Comparison of ENCODE assay signal across 17 cellular contexts in the genomic region with DNA sequence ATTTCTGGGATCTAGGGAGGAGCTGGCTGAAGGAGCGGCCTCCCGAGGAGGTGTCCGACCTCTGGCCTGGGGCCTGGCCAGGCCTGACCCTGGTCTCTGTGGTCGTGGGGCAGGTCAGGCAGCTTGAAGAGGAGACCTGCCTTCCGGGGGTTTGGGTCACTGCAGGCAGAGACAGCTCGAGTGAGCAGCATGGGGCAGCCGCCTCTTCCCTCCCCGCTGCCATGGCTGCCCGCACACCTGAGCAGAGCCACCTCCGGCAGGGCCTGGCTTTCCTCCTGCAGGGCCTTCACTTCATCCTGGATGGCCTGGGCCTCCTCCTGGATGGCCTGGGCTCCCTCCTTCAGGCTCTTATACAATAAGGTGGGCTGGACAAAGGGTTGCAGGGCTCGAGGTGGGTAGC. TPM values are rescaled to one million over a fixed set of nuclear protein-coding genes. Genes with fewer than 3 reads are reported as not detected.
DNase-seq lines count a peak whose midpoint lies in the region; ATAC-seq and TF ChIP-seq lines count a peak whose summit lies in the region.
"Had no signal": no experiment of that assay in that cellular context is flagged by ENCODE, and none has a peak within 500 bp of the region (broad histone marks: within the 10 kb centered on the region; RNA-seq: fewer than 3 reads in every experiment).

No MANE protein-coding gene starts in this region.

- no peaks in the 10 kb centered on the region for H4K20me1 ChIP-seq in GM23338 (replicated peaks; ENCODE audit: insufficient read depth)

- in situ Hi-C loops in HAP-1 (cut with MboI; ENCODE audit: low sequenced_read_pairs): no loop called here

- H3K4me3 ChIP-seq in GM23338 (no peak overlapping the region), HUES6 (ENCODE audit: low read depth, low read length) (peak overlapping the region; percentile 24; the same call in 1 of the 2 replicates), WERI-Rb-1 (ENCODE audit: low read depth, low read length) (no peak overlapping the region), HAP-1 (no peak overlapping the region)

- H3K27me3 ChIP-seq in GM23338 (ENCODE audit: insufficient read depth) (no peaks in the 10 kb centered on the region), HUES6 (ENCODE audit: control insufficient read depth, insufficient read depth, low read length) (no peaks in the 10 kb centered on the region), WERI-Rb-1 (ENCODE audit: insufficient read depth, low read depth, severe bottlenecking) (no peaks in the 10 kb centered on the region), HAP-1 (ENCODE audit: low read depth) (no peaks in the 10 kb centered on the region)

- H3K36me3 ChIP-seq in GM23338 (ENCODE audit: insufficient read depth): no peaks in the 10 kb centered on the region
- H3K36me3 ChIP-seq in HUES6 (ENCODE audit: control insufficient read depth, insufficient read depth, low read length): no peaks in the 10 kb centered on the region
- no peaks in the 10 kb centered on the region for H3K36me3 ChIP-seq in WERI-Rb-1
- no peaks in the 10 kb centered on the region for H3K36me3 ChIP-seq in HAP-1 (replicated peaks)

- H3K27ac ChIP-seq in GM23338 (ENCODE audit: low read depth) (no peak overlapping the region; the same call in 1 of the 2 replicates), HUES6 (ENCODE audit: low read depth, low read length) (peak overlapping the region; percentile 71), WERI-Rb-1 (peak overlapping the region; percentile 76)
- H3K27ac ChIP-seq: HL-60, KMS-11 had no signal

- no peaks in the 10 kb centered on the region for H3K9me3 ChIP-seq in HUES6 (ENCODE audit: control insufficient read depth, insufficient read depth, low read depth, low read length)
- no peaks in the 10 kb centered on the region for H3K9me3 ChIP-seq in WERI-Rb-1 (ENCODE audit: severe bottlenecking)
- no peaks in the 10 kb centered on the region for H3K9me3 ChIP-seq in HAP-1

- H3K4me1 ChIP-seq in GM23338 (ENCODE audit: insufficient read depth) (peaks cover 13% of the 10 kb centered on the region), HUES6 (ENCODE audit: control insufficient read depth, insufficient read depth, low read length) (peaks cover 16% of the 10 kb centered on the region), HAP-1 (no peaks in the 10 kb centered on the region)

- peak; percentile 25 for ATAC-seq in GM23338
- ATAC-seq: HCT116 had no signal

- no peaks in the 10 kb centered on the region for H3K9me3 Mint-ChIP-seq in GM23338
- H3K9me3 Mint-ChIP-seq: CD4-positive, CD25-positive, alpha-beta regulatory T cell; T-helper 1 cell treated with Interleukin-12 subunit alpha and Interleukin-12 subunit beta and Interleukin-4 antibody, amounts not matched to agents 30 μg/mL and 1 μg/mL, for 36 hours had no signal

- no peaks in the 10 kb centered on the region for H3K79me2 ChIP-seq in GM23338 (replicated peaks; ENCODE audit: insufficient read depth)

- H3F3A ChIP-seq in GM23338 (replicated peaks; ENCODE audit: low read depth): no peaks in the 10 kb centered on the region

- peaks cover 32% of the 10 kb centered on the region for H3K4me1 Mint-ChIP-seq in GM23338
- H3K4me1 Mint-ChIP-seq: CD4-positive, CD25-positive, alpha-beta regulatory T cell had no signal

- H3K36me3 Mint-ChIP-seq in GM23338 (ENCODE audit: low read depth): no peaks in the 10 kb centered on the region
- H3K36me3 Mint-ChIP-seq: CD4-positive, CD25-positive, alpha-beta regulatory T cell had no signal

- H3K27me3 Mint-ChIP-seq in GM23338 (ENCODE audit: insufficient read depth, low read depth, poor library complexity): peaks cover 2% of the 10 kb centered on the region

- H3K4me2 ChIP-seq in GM23338: peak overlapping the region; percentile 62; the same call in 1 of the 2 replicates
- H3K4me2 ChIP-seq: KMS-11 had no signal

- DNase-seq in GM23338 (ENCODE audit: low spot score) (no peak), WERI-Rb-1 (no peak), left kidney (ENCODE audit: low read depth, low spot score) (peak; percentile 21), HAP-1 (ENCODE audit: low spot score in 2 of 2) (no peak), NK-92 (lab: John Stamatoyannopoulos, UW; ENCODE audit: unreplicated experiment) (no peak), superior temporal gyrus (ENCODE audit: extremely low spot score) (no peak)
- DNase-seq: ACHN; CD4-positive, CD25-positive, alpha-beta regulatory T cell; EL; NCI-H1092; NCI-H1694 treated with DMSO at 0.1 percent for 48 hours; SHP77 treated with DMSO at 0.1 percent for 48 hours had no signal

- no peaks in the 10 kb centered on the region for H3K9me2 ChIP-seq in GM23338 (ENCODE audit: insufficient read depth)

- peak overlapping the region; percentile 89; the same call in 1 of the 2 replicates for H2AFZ ChIP-seq in GM23338

- H3K4me3 Mint-ChIP-seq in GM23338: peak overlapping the region; percentile 60
- H3K4me3 Mint-ChIP-seq: CD4-positive, CD25-positive, alpha-beta regulatory T cell; T-helper 1 cell treated with Interleukin-12 subunit alpha and Interleukin-12 subunit beta and Interleukin-4 antibody, amounts not matched to agents 30 μg/mL and 1 μg/mL, for 36 hours had no signal

- TF ChIP-seq CTCF in GM23338 (conservative IDR thresholded peaks at IDR 0.05; ENCODE audit: low read depth in 2 of 2) (no peak), WERI-Rb-1 (IDR thresholded peaks at IDR 0.05; ENCODE audit: low read depth, low read length) (no peak)

- H3K9ac ChIP-seq in HUES6 (ENCODE audit: low read length): no peak overlapping the region
- H3K9ac ChIP-seq: KMS-11 had no signal

- peak overlapping the region; percentile 93 for H3K27ac Mint-ChIP-seq in GM23338
- H3K27ac Mint-ChIP-seq: CD4-positive, CD25-positive, alpha-beta regulatory T cell; T-helper 1 cell treated with Interleukin-12 subunit alpha and Interleukin-12 subunit beta and Interleukin-4 antibody, amounts not matched to agents 30 μg/mL and 1 μg/mL, for 36 hours had no signal

TF ChIP-seq in GM23338, 12 proteins besides CTCF, POLR2A, EP300 and RAD21:
- TF ChIP-seq, protein P1, sequence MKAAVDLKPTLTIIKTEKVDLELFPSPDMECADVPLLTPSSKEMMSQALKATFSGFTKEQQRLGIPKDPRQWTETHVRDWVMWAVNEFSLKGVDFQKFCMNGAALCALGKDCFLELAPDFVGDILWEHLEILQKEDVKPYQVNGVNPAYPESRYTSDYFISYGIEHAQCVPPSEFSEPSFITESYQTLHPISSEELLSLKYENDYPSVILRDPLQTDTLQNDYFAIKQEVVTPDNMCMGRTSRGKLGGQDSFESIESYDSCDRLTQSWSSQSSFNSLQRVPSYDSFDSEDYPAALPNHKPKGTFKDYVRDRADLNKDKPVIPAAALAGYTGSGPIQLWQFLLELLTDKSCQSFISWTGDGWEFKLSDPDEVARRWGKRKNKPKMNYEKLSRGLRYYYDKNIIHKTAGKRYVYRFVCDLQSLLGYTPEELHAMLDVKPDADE (IDR thresholded peaks at IDR 0.05): no peak
- no peak for TF ChIP-seq EZH2phosphoT487 (IDR thresholded peaks at IDR 0.05; ENCODE audit: unreplicated experiment)
- TF ChIP-seq EZH2 (IDR thresholded peaks at IDR 0.05; ENCODE audit: low read depth, unreplicated experiment): no peak
- TF ChIP-seq ZNF331 (CRISPR knock-in tag; IDR thresholded peaks at IDR 0.05; ENCODE audit: low read depth): no peak
- TF ChIP-seq ZNF114 (CRISPR knock-in tag; IDR thresholded peaks at IDR 0.05): no peak
- TF ChIP-seq NANOG (IDR thresholded peaks at IDR 0.05; ENCODE audit: borderline replicate concordance): no peak
- TF ChIP-seq JUNB (IDR thresholded peaks at IDR 0.05; ENCODE audit: unreplicated experiment): no peak

RNA-seq across cellular contexts. Expression of a gene that starts 8.0 kb away (rescaled TPM):
- total RNA-seq in GM23338 (2014; rRNA removed; shearing (Covaris generic)): 11.0 and 13.7 TPM in 2 replicates
- polyA plus RNA-seq in GM23338 (2016; fragmentation: Nextera tagmentation; extraction: Ambion mirVana): 8.0 and 11.1 TPM in 2 replicates

RNA-seq across cellular contexts. Expression of a gene that starts 17.5 kb away (rescaled TPM):
- total RNA-seq in GM23338 (2014; rRNA removed; shearing (Covaris generic)): 63.3 and 70.9 TPM in 2 replicates
- polyA plus RNA-seq in GM23338 (2016; fragmentation: Nextera tagmentation; extraction: Ambion mirVana): 53.3 and 64.9 TPM in 2 replicates

RNA-seq across cellular contexts. Expression of a gene that starts 17.7 kb away (rescaled TPM):
- 16.7 and 26.8 TPM in 2 replicates for total RNA-seq in GM23338 (2014; rRNA removed; shearing (Covaris generic))
- 23.5 and 26.3 TPM in 2 replicates for polyA plus RNA-seq in GM23338 (2016; fragmentation: Nextera tagmentation; extraction: Ambion mirVana)

RNA-seq across cellular contexts. Expression of a gene that starts 25.3 kb away (rescaled TPM):
- total RNA-seq in GM23338 (2014; rRNA removed; shearing (Covaris generic)): 30.3 and 31.1 TPM in 2 replicates
- polyA plus RNA-seq in GM23338 (2016; fragmentation: Nextera tagmentation; extraction: Ambion mirVana): 21.6 and 21.8 TPM in 2 replicates

RNA-seq across cellular contexts. Expression of a gene that starts 29.7 kb away (rescaled TPM):
- total RNA-seq in GM23338 (2014; rRNA removed; shearing (Covaris generic)): 435 and 450 TPM in 2 replicates
- polyA plus RNA-seq in GM23338 (2016; fragmentation: Nextera tagmentation; extraction: Ambion mirVana): 42.2 and 45.3 TPM in 2 replicates
